8 cellular contexts compared by ENCODE assay signal in the genomic region with DNA sequence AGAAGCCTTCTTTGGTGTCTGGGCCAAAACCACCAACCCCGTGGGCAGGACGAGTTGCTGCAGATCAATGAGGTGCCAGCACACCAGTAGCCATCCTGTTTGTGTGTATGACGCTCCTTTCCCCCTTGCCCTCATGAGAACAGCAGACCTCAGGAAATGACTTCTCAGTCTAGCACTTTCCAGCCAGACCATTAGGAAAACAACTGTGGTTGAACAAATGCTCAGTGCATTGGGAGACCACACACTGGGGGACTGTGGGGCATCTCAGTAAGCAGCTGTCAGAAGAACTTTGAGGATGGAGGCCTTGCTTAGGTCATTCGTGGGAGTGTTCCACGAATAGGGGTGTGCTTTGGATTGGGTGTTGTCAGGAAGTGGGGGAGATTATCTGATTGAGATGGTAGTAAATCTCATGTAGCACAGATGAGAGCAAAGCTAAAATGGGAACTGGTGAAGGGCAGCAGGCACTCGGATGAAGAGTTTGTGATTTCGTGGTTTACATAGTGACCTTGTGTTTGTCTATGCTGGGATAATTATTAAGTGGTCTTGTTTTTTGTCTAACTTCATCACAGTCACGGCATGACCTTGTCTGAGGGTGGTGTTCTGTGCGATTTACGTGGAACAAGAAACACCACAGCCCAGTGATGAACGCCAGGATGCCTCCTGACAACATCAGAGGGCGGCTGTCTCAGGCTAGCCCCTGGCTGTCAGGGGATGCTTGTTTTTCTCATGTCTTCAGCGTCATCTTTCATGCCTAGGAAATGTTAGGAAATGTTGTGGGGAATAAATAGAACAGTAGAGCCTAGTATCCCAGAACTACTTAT.
DNase-seq lines count a peak whose midpoint lies in the region; ATAC-seq lines count a peak whose summit lies in the region.

No MANE protein-coding gene starts in this region.

- H3K27ac Mint-ChIP-seq in activated naive CD8-positive, alpha-beta T cell: peak overlapping the region; percentile 38

- ATAC-seq in GM19328 (IDR thresholded peaks at IDR 0.05; ENCODE audit: unreplicated experiment) (no peak), HG03342 (IDR thresholded peaks at IDR 0.05; ENCODE audit: unreplicated experiment) (no peak), GM18502 (IDR thresholded peaks at IDR 0.05; ENCODE audit: poor library complexity, unreplicated experiment) (no peak)

- H3K4me3 Mint-ChIP-seq in activated naive CD8-positive, alpha-beta T cell: no peak overlapping the region

- DNase-seq in stimulated activated CD4-positive, alpha-beta T cell treated with anti-CD3 and anti-CD28 coated beads, Interleukin-1b, Interleukin-23, amount 100 ng/mL, for 48 hours: peak; percentile 14
- no peak for DNase-seq in stimulated activated CD4-positive, alpha-beta T cell treated with anti-CD3 and anti-CD28 coated beads, Interleukin-4, amount 100 ng/mL, for 1 hour
- DNase-seq in islet precursor cell (peak; percentile 60), LoVo (ENCODE audit: low spot score) (no peak)

- H3K36me3 Mint-ChIP-seq in activated naive CD8-positive, alpha-beta T cell: peaks cover 3% of the 10 kb centered on the region

- peaks cover 2% of the 10 kb centered on the region for H3K27me3 Mint-ChIP-seq in activated naive CD8-positive, alpha-beta T cell

- no peaks in the 10 kb centered on the region for H3K9me3 Mint-ChIP-seq in activated naive CD8-positive, alpha-beta T cell (ENCODE audit: low read depth)

- peaks cover 8% of the 10 kb centered on the region for H3K4me1 Mint-ChIP-seq in activated naive CD8-positive, alpha-beta T cell (ENCODE audit: low read depth)

Comparison
In these comparisons a context has a peak if more than half of its experiments do, and no peak if none do; other contexts are left out.
1. DNase-seq: peak in stimulated activated CD4-positive, alpha-beta T cell treated with anti-CD3 and anti-CD28 coated beads, Interleukin-1b, Interleukin-23, amount 100 ng/mL, for 48 hours (single experiment) and islet precursor cell (single experiment); none in stimulated activated CD4-positive, alpha-beta T cell treated with anti-CD3 and anti-CD28 coated beads, Interleukin-4, amount 100 ng/mL, for 1 hour (single experiment) and LoVo (single experiment).